Comparison of ENCODE assay signal across 15 cellular contexts in the genomic region with DNA sequence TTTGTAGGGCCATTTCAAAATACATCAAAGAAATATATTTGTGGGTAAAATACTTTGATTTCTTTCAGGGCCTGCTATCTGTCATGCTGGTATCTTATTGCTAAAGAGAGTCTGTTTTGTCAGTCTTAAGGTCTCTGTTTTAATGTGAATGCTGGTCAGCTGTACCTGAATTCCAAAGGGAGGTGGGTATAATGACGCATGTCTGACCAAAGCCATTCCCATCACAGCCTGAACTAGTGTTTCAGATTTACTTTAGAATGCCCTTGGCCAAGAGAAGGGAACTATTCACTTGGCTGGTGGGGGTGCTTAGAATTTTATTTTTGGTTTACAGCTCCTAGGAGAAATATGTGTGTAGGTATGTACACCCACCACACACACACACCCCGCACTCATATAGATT. TPM values are rescaled to one million over a fixed set of nuclear protein-coding genes. Genes with fewer than 3 reads are reported as not detected.
A peak's percentile ranks its signal among the peaks of the same experiment; 100 is the strongest.
DNase-seq lines count a peak whose midpoint lies in the region; ATAC-seq, FAIRE-seq and TF ChIP-seq lines count a peak whose summit lies in the region.
"Had no signal": no experiment of that assay in that cellular context is flagged by ENCODE, and none has a peak within 500 bp of the region (broad histone marks: within the 10 kb centered on the region; RNA-seq: fewer than 3 reads in every experiment).

No MANE protein-coding gene starts in this region.

- no peaks in the 10 kb centered on the region for H3K36me3 Mint-ChIP-seq in astrocyte (ENCODE audit: low read depth, unreplicated experiment)
- H3K36me3 Mint-ChIP-seq in nephron progenitor cell (ENCODE audit: low read depth): no peaks in the 10 kb centered on the region
- H3K36me3 Mint-ChIP-seq: CD8-positive, alpha-beta memory T cell had no signal

- H2BK120ac ChIP-seq in trophoblast cell (ENCODE audit: insufficient read depth, low read length, poor library complexity): no peak overlapping the region

- no peak overlapping the region for H2AK5ac ChIP-seq in trophoblast cell (ENCODE audit: low read length)

- H3K27ac Mint-ChIP-seq in astrocyte (ENCODE audit: unreplicated experiment) (no peak overlapping the region), nephron progenitor cell (no peak overlapping the region)
- H3K27ac Mint-ChIP-seq: CD8-positive, alpha-beta memory T cell; H9 had no signal

- no peak overlapping the region for H3K14ac ChIP-seq in trophoblast cell (ENCODE audit: low read length)

- no peak overlapping the region for H4K12ac ChIP-seq in trophoblast cell (ENCODE audit: low read depth, low read length)

- no peak for ATAC-seq in GM21786 (IDR thresholded peaks at IDR 0.05; ENCODE audit: unreplicated experiment)

- H3K9me3 Mint-ChIP-seq in astrocyte (ENCODE audit: unreplicated experiment): peaks cover 6% of the 10 kb centered on the region
- H3K9me3 Mint-ChIP-seq in nephron progenitor cell: peaks cover 5% of the 10 kb centered on the region

- H3K27me3 ChIP-seq in BLaER1: no peaks in the 10 kb centered on the region
- H3K27me3 ChIP-seq in astrocyte (ENCODE audit: insufficient read depth, low read length): peaks cover 16% of the 10 kb centered on the region
- no peaks in the 10 kb centered on the region for H3K27me3 ChIP-seq in trophoblast cell (ENCODE audit: insufficient read depth, low read length)

- H2BK5ac ChIP-seq in trophoblast cell (ENCODE audit: low read depth, low read length, poor library complexity): no peak overlapping the region

- no CpG with 5 or more reads among the region's 2 CpGs for WGBS in trophoblast cell (ENCODE audit: extremely low coverage, insufficient coverage, insufficient read length)

- no peak overlapping the region for H3K9ac ChIP-seq in BLaER1
- H3K9ac ChIP-seq in astrocyte (ENCODE audit: low read length): no peak overlapping the region
- no peak overlapping the region for H3K9ac ChIP-seq in trophoblast cell (ENCODE audit: low read length)

- H3K36me3 ChIP-seq in BLaER1 (no peaks in the 10 kb centered on the region), astrocyte (ENCODE audit: insufficient read depth, low read length) (no peaks in the 10 kb centered on the region), trophoblast cell (ENCODE audit: control insufficient read depth in 1 of 2, insufficient read depth in 2 of 2, low read length in 2 of 2) (no peaks in the 10 kb centered on the region)

- no peaks in the 10 kb centered on the region for H3K79me1 ChIP-seq in trophoblast cell (ENCODE audit: low read length)

- no peak overlapping the region for H4K8ac ChIP-seq in trophoblast cell (ENCODE audit: low read depth, low read length)

- H3K79me2 ChIP-seq in astrocyte (ENCODE audit: insufficient read depth, low read length): no peaks in the 10 kb centered on the region
- H3K79me2 ChIP-seq in trophoblast cell (ENCODE audit: control insufficient read depth, insufficient read depth, low read length, poor library complexity): no peaks in the 10 kb centered on the region

- H4K20me1 ChIP-seq in BLaER1 (no peaks in the 10 kb centered on the region), astrocyte (ENCODE audit: insufficient read depth, low read length) (no peaks in the 10 kb centered on the region)

- no peak overlapping the region for H4K91ac ChIP-seq in trophoblast cell (ENCODE audit: low read depth, low read length)

- DNase-seq in HT1080 (ENCODE audit: low read depth): peak; percentile 35
- peak; percentile 34 for DNase-seq in astrocyte (ENCODE audit: low read depth)
- DNase-seq in trophoblast cell: peak; percentile 80 to 91
- no peak for DNase-seq in GM19239 (ENCODE audit: insufficient read length, low spot score)
- DNase-seq in SHP77 treated with DMSO at 0.1 percent for 48 hours (lab: John Stamatoyannopoulos, UW): no peak
- no peak for DNase-seq in nephron progenitor cell
- DNase-seq: Caco-2; CD8-positive, alpha-beta memory T cell; DMS53; GF-D8; GOT3; H9 had no signal

- no peak overlapping the region for H2BK12ac ChIP-seq in trophoblast cell (ENCODE audit: low read length)

- H3K18ac ChIP-seq in trophoblast cell (ENCODE audit: low read length): no peak overlapping the region

- H3K4me1 Mint-ChIP-seq in astrocyte (ENCODE audit: low read depth, unreplicated experiment) (no peaks in the 10 kb centered on the region), nephron progenitor cell (peaks cover 13% of the 10 kb centered on the region)
- H3K4me1 Mint-ChIP-seq: CD8-positive, alpha-beta memory T cell had no signal

- no peak overlapping the region for H3K4ac ChIP-seq in trophoblast cell (ENCODE audit: low read depth, low read length)

- FAIRE-seq in astrocyte (lab: Jason Lieb, UNC) (no peak), GM19239 (lab: Jason Lieb, UNC) (no peak)

- no peak overlapping the region for H3K23ac ChIP-seq in trophoblast cell (ENCODE audit: low read length)

- no peak overlapping the region for H3K4me3 Mint-ChIP-seq in astrocyte (ENCODE audit: unreplicated experiment)
- H3K4me3 Mint-ChIP-seq in nephron progenitor cell: no peak overlapping the region
- H3K4me3 Mint-ChIP-seq: CD8-positive, alpha-beta memory T cell; H9 had no signal

- H3K27me3 Mint-ChIP-seq in astrocyte (ENCODE audit: low read depth, unreplicated experiment) (peaks cover 21% of the 10 kb centered on the region), nephron progenitor cell (ENCODE audit: low read depth, poor library complexity) (peaks cover 28% of the 10 kb centered on the region)

- no peak for TF ChIP-seq CTCF in astrocyte (IDR thresholded peaks at IDR 0.05; ENCODE audit: insufficient read depth, low read depth, low read length)
- no peak for TF ChIP-seq CTCF in nephron progenitor cell (IDR thresholded peaks at IDR 0.05)

- H3K4me1 ChIP-seq in BLaER1 (peaks cover 20% of the 10 kb centered on the region), astrocyte (ENCODE audit: insufficient read depth, low read length) (no peaks in the 10 kb centered on the region), trophoblast cell (ENCODE audit: control insufficient read depth in 1 of 2, insufficient read depth in 2 of 2, low read length in 2 of 2) (no peaks in the 10 kb centered on the region)

- peak overlapping the region; percentile 12 for H3K4me2 ChIP-seq in BLaER1
- H3K4me2 ChIP-seq in astrocyte (ENCODE audit: low read length): no peak overlapping the region
- no peak overlapping the region for H3K4me2 ChIP-seq in trophoblast cell (ENCODE audit: low read length)

- H2AFZ ChIP-seq in astrocyte (ENCODE audit: low read depth, low read length) (no peak overlapping the region), trophoblast cell (ENCODE audit: insufficient read depth, low read length, poor library complexity) (no peak overlapping the region)

- H3K27ac ChIP-seq in BLaER1 (no peak overlapping the region), astrocyte (ENCODE audit: low read depth, low read length) (no peak overlapping the region), trophoblast cell (ENCODE audit: low read depth, low read length) (no peak overlapping the region)

- H3K9me3 ChIP-seq in BLaER1 (peaks cover 9% of the 10 kb centered on the region), astrocyte (ENCODE audit: insufficient read depth, low read depth, low read length) (no peaks in the 10 kb centered on the region), trophoblast cell (ENCODE audit: insufficient read depth, low read depth, low read length) (peaks cover 2% of the 10 kb centered on the region)

- H3K4me3 ChIP-seq in BLaER1 (no peak overlapping the region), astrocyte (ENCODE audit: insufficient read depth, low read depth, low read length) (no peak overlapping the region), trophoblast cell (ENCODE audit: low read depth, low read length) (no peak overlapping the region)

RNA-seq across cellular contexts. Expression of a gene that starts 30.6 kb away (rescaled TPM):
- not detected in 2 replicates for total RNA-seq in HT1080 (2014; rRNA removed; shearing (Covaris generic))
- 0.59 TPM in 1 of 2 replicates, not detected in the other for polyA plus RNA-seq in HT1080 (2015; cell fraction: cytosol; rRNA removed)
- not detected in 2 replicates for polyA plus RNA-seq in HT1080 (2015; cell fraction: nucleus; rRNA removed)
- total RNA-seq in astrocyte: 0.73 and 2.8 TPM in 2 replicates
- 0.12 TPM in 1 of 2 replicates, not detected in the other for polyA plus RNA-seq in trophoblast cell (2013)
- total RNA-seq: Caco-2; CD8-positive, alpha-beta memory T cell; HT-29 had no signal
- polyA plus RNA-seq: CD8-positive, alpha-beta memory T cell had no signal

Comparison
In these comparisons a context has a peak if more than half of its experiments do, and no peak if none do; other contexts are left out.
1. DNase-seq: peak in HT1080 (single experiment), astrocyte (single experiment) and trophoblast cell (2 of 2); none in GM19239 (single experiment), SHP77 treated with DMSO at 0.1 percent for 48 hours (single experiment) and nephron progenitor cell (single experiment).